9 cellular contexts compared by ENCODE assay signal in the genomic region with DNA sequence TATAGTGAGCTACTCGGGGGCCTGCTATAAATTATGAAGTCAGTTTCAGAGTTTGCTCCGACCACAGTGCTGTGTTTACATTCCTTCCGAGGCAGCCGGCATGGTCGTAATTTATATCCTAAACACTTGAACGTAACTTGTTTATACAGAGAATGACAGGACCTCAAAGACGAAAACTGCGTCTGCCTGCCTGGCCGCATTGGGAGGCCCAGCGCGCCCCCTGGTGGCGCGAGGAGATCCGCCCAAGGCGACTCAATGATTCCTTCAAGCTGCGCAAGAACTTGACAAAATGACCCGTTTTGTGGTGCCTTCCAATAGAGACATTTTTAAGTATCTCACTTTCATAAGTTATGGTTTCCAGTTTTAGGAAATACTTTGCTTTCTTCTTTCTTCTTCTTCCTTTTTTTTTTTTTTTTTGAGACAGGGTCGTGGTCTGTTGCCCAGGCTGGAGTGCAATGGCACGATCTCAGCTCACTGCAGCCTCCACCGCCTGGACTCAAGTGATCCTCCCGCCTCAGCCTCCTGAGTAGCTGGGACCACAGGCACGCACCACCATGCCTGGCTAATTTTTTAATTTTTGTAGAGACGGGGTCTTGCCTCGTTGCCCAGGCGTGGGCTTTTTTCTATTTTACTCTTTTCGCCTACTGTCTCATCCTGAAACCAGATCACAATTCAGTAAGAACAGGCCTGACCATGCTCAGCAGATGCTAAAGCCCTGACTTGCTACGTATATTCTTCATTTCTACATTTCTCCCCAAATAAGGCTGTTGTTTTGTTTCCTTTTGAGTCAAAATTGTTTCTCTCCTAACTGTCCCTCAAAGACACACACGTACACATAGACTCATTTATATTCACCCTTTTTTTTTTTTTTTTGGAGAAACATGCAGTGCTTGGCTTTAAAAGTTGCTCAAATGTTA. TPM values are rescaled to one million over a fixed set of nuclear protein-coding genes. Genes with fewer than 3 reads are reported as not detected.
DNase-seq lines count a peak whose midpoint lies in the region; ATAC-seq, FAIRE-seq and TF ChIP-seq lines count a peak whose summit lies in the region.
"Had no signal": no experiment of that assay in that cellular context is flagged by ENCODE, and none has a peak within 500 bp of the region (broad histone marks: within the 10 kb centered on the region; RNA-seq: fewer than 3 reads in every experiment).

No MANE protein-coding gene starts in this region.

- peak; percentile 65 for FAIRE-seq in H1 (lab: Jason Lieb, UNC)
- FAIRE-seq: endometrium had no signal

- 23% methylated on average over 24 of the region's 28 CpGs; no CpG with 5 or more reads in 1 of the 2 experiments for WGBS in H1 (ENCODE audit: extremely low coverage in 1 of 2, insufficient coverage in 1 of 2, insufficient read length in 1 of 2, insufficient replicate concordance in 2 of 2, low coverage in 1 of 2, low lambda C conversion rate in 2 of 2, missing lambda C conversion rate in 1 of 2), 2 experiments

- peak; percentile 62 for ATAC-seq in HG02870 (IDR thresholded peaks at IDR 0.05; ENCODE audit: unreplicated experiment)
- no peak for ATAC-seq in GM19324 (IDR thresholded peaks at IDR 0.05; ENCODE audit: low FRiP score, unreplicated experiment)

- H2BK12ac ChIP-seq in H1 (ENCODE audit: low read depth, low read length): no peak overlapping the region

- no peak overlapping the region for H2AFZ ChIP-seq in H1 (ENCODE audit: low read length)

- H3K23ac ChIP-seq in H1 (ENCODE audit: insufficient read length): no peak overlapping the region

- no peak overlapping the region for H2BK5ac ChIP-seq in H1 (ENCODE audit: low read depth, low read length)

- H3K4ac ChIP-seq in H1 (replicated peaks; ENCODE audit: insufficient read length, low read depth, low read length): no peak overlapping the region

- H3K79me1 ChIP-seq in H1 (ENCODE audit: low read depth, low read length): no peaks in the 10 kb centered on the region

- peaks cover 2% of the 10 kb centered on the region; the same call in 1 of the 2 replicates for H3K23me2 ChIP-seq in H1 (ENCODE audit: low read depth, low read length)

- peak; percentile 83 to 92 (median 92) for TF ChIP-seq CTCF in H1 (IDR thresholded peaks at IDR 0.05; ENCODE audit: control extremely low read depth in 1 of 3, insufficient read depth in 1 of 3, low read depth in 1 of 3, low read length in 3 of 3)

- no peak overlapping the region for H3K18ac ChIP-seq in H1 (ENCODE audit: extremely low read depth, low read length)

- H4K5ac ChIP-seq in H1 (ENCODE audit: insufficient read length, low read depth, low read length): no peak overlapping the region

- CTCF ChIA-PET in H1 (lab: Charles Lee; ENCODE audit: partially characterized antibody): interaction anchor here (0.6 to 2.6 kb wide), 34 partner anchors 8 to 1179 kb away, joined by 3 to 20 read pairs (median 4); no protein-coding TSS in a partner anchor

- in situ Hi-C loops in G401 (cut with HindIII; ENCODE audit: low sequenced_read_pairs): no loop called here

- no peak for TF ChIP-seq EP300 in H1 (IDR thresholded peaks at IDR 0.05; ENCODE audit: borderline replicate concordance in 1 of 2, low read depth in 2 of 2, low read length in 2 of 2)

- TF ChIP-seq RAD21 in H1 (IDR thresholded peaks at IDR 0.05 in 1 of 2, conservative IDR thresholded peaks at IDR 0.05 in 1 of 2; ENCODE audit: low read depth in 2 of 2, low read length in 2 of 2): peak; percentile 75 to 83

- peaks cover 59 to 80% (median 70%) of the 10 kb centered on the region in 4 experiments for H3K27me3 ChIP-seq in H1 (replicated peaks in 1 of 4; ENCODE audit: control insufficient read depth in 3 of 4, extremely low read depth in 1 of 4, insufficient read depth in 3 of 4, low read length in 3 of 4)

- no peak overlapping the region for H3K4me3 ChIP-seq in H1 (ENCODE audit: extremely low read depth in 1 of 4, insufficient read depth in 2 of 4, low read depth in 3 of 4, low read length in 4 of 4)

- DNase-seq in G401 (ENCODE audit: low spot score): peak; percentile 62
- DNase-seq in NCI-H774 (lab: John Stamatoyannopoulos, UW): peak; percentile 53
- peak; percentile 86 for DNase-seq in activated CD8-positive, alpha-beta memory T cell treated with anti-CD3 and anti-CD28 coated beads for 24 hours
- peak in 1 of 2 experiments; percentile 82 for DNase-seq in H1 (ENCODE audit: low read depth in 1 of 2, low spot score in 2 of 2)
- DNase-seq in mucosa of gallbladder (ENCODE audit: low spot score): peak; percentile 76
- peak; percentile 79 for DNase-seq in stimulated activated CD8-positive, alpha-beta memory T cell treated with anti-CD3 and anti-CD28 coated beads, Interleukin-4, amount 100 ng/mL, for 48 hours

- TF ChIP-seq POLR2A in H1 (IDR thresholded peaks at IDR 0.05; ENCODE audit: control extremely low read depth in 1 of 2, low read depth in 2 of 2, low read length in 2 of 2): no peak

- H2BK15ac ChIP-seq in H1 (ENCODE audit: low read length): no peak overlapping the region

- no peak overlapping the region for H3K9ac ChIP-seq in H1 (replicated peaks in 1 of 4; ENCODE audit: extremely low read depth in 1 of 4, low read depth in 3 of 4, low read length in 3 of 4)

- peaks cover 6 to 14% of the 10 kb centered on the region in 2 experiments for H4K20me1 ChIP-seq in H1 (replicated peaks in 1 of 2; ENCODE audit: control insufficient read depth in 1 of 2, insufficient read depth in 2 of 2, low read length in 2 of 2)

- no peak overlapping the region for H2AK5ac ChIP-seq in H1 (ENCODE audit: low read depth, low read length)

- H3K36me3 ChIP-seq in H1 (ENCODE audit: control insufficient read depth in 2 of 4, insufficient read depth in 4 of 4, low read length in 3 of 4): peaks cover 0 to 11% (median 0%) of the 10 kb centered on the region in 4 experiments; a peak in 1 of 8 replicates

- no peak overlapping the region for H3K4me2 ChIP-seq in H1 (ENCODE audit: insufficient read depth in 1 of 2, low read depth in 2 of 2, low read length in 2 of 2)

- H2BK20ac ChIP-seq in H1 (ENCODE audit: low read length): no peak overlapping the region

- H3K27ac ChIP-seq in H1 (ENCODE audit: low read depth, low read length): no peak overlapping the region

- H3K14ac ChIP-seq in H1 (ENCODE audit: insufficient read length): no peak overlapping the region

- POLR2A ChIA-PET in H1 (lab: Charles Lee; ENCODE audit: partially characterized antibody): interaction anchor here (1.2 to 2.0 kb wide), 2 partner anchors 14 to 19 kb away, joined by 3 to 8 read pairs; no protein-coding TSS in a partner anchor

- H2BK120ac ChIP-seq in H1 (replicated peaks; ENCODE audit: low read depth, low read length): no peak overlapping the region

- no peak overlapping the region for H4K91ac ChIP-seq in H1 (replicated peaks; ENCODE audit: insufficient read length, low read length)

- H3K9me3 ChIP-seq in H1 (ENCODE audit: insufficient read depth in 2 of 2, low read depth in 1 of 2, low read length in 1 of 2): no peaks in the 10 kb centered on the region

- peaks cover 0 to 15% (median 5%) of the 10 kb centered on the region in 4 experiments; a peak in 5 of 7 replicates for H3K4me1 ChIP-seq in H1 (replicated peaks in 1 of 4; ENCODE audit: control insufficient read depth in 3 of 4, insufficient read depth in 4 of 4, low read length in 3 of 4)

- no peaks in the 10 kb centered on the region for H3K79me2 ChIP-seq in H1 (ENCODE audit: control insufficient read depth in 1 of 2, insufficient read depth in 2 of 2, low read length in 2 of 2)

- H4K8ac ChIP-seq in H1 (ENCODE audit: extremely low read depth, insufficient read depth, low read length): no peak overlapping the region

- H3K56ac ChIP-seq in H1 (replicated peaks; ENCODE audit: insufficient read length, low read depth, low read length): no peak overlapping the region

TF ChIP-seq in H1, 55 proteins besides CTCF, POLR2A, EP300 and RAD21 (continues in another document):
- no peak for TF ChIP-seq MAFK (IDR thresholded peaks at IDR 0.05; ENCODE audit: low read depth, low read length)
- no peak for TF ChIP-seq RBBP5 (IDR thresholded peaks at IDR 0.05; ENCODE audit: borderline replicate concordance, low read depth, low read length)
- TF ChIP-seq EGR1 (IDR thresholded peaks at IDR 0.05; ENCODE audit: borderline replicate concordance, low read depth, low read length): no peak
- no peak for TF ChIP-seq SIRT6 (IDR thresholded peaks at IDR 0.05; ENCODE audit: low read length)
- no peak for TF ChIP-seq TEAD4 (IDR thresholded peaks at IDR 0.05; ENCODE audit: low read depth, low read length)
- TF ChIP-seq JUN (IDR thresholded peaks at IDR 0.05; ENCODE audit: low read depth, low read length): no peak
- no peak for TF ChIP-seq CREB1 (IDR thresholded peaks at IDR 0.05)
- TF ChIP-seq KDM5A (IDR thresholded peaks at IDR 0.05; ENCODE audit: low read length): no peak
- TF ChIP-seq RNF2 (IDR thresholded peaks at IDR 0.05; ENCODE audit: borderline replicate concordance, low read depth, low read length, missing control alignments, poor library complexity, severe bottlenecking): no peak
- TF ChIP-seq POU5F1 (IDR thresholded peaks at IDR 0.05; ENCODE audit: low read depth, low read length): no peak
- TF ChIP-seq KDM4A (IDR thresholded peaks at IDR 0.05; ENCODE audit: low read depth, low read length, severe bottlenecking): no peak
- 0 out of 2 replicates have a peak, but pooled peaks have one; percentile 12 for TF ChIP-seq YY1 (IDR thresholded peaks at IDR 0.05; ENCODE audit: low read depth, low read length)
- TF ChIP-seq GABPA (IDR thresholded peaks at IDR 0.05; ENCODE audit: borderline replicate concordance, insufficient read depth, low read length): no peak
- TF ChIP-seq ATF3 (IDR thresholded peaks at IDR 0.05; ENCODE audit: insufficient read depth, low read depth, low read length): 0 out of 2 replicates have a peak, but pooled peaks have one; percentile 1
- no peak for TF ChIP-seq SRF (IDR thresholded peaks at IDR 0.05; ENCODE audit: low read depth, low read length)

RNA-seq across cellular contexts. Expression of gene FOXF2, which starts 7.8 kb away (rescaled TPM):
- 0.68 TPM in 1 of 2 replicates, not detected in the other for total RNA-seq in G401 (2014; rRNA removed; shearing (Covaris generic))
- total RNA-seq in H1 (2021; fragmentation: NEBNext Ultra II Directional; extraction: Animal tissue kit (Norgen Biotek cat#: 25700)): not detected in 2 replicates
- 0.05 TPM in 2 replicates for polyA plus RNA-seq in H1 (2011; rRNA removed)
- polyA plus RNA-seq in H1 (2011; cell fraction: cytosol; rRNA removed): 0.08 TPM
- not detected for polyA plus RNA-seq in H1 (2011; cell fraction: nucleus; rRNA removed)
- polyA plus RNA-seq in H1 (2012, experiment 1 of 2): not detected in 4 replicates
- not detected for polyA plus RNA-seq in H1 (2012, experiment 2 of 2)
- polyA plus RNA-seq in H1 (2013, experiment 1 of 2): 0.06 TPM
- not detected for polyA plus RNA-seq in H1 (2013, experiment 2 of 2)
- not detected in 2 replicates for polyA minus RNA-seq in H1 (2011; rRNA and poly(A)+ RNA removed)
- polyA minus RNA-seq in H1 (2011; cell fraction: cytosol; rRNA and poly(A)+ RNA removed): 0.81 TPM
- polyA minus RNA-seq in H1 (2011; cell fraction: nucleus; rRNA and poly(A)+ RNA removed): 0.30 TPM
- total RNA-seq in mucosa of gallbladder: 3.6 TPM
